ENCODE assay signal across 8 cellular contexts in the genomic region with DNA sequence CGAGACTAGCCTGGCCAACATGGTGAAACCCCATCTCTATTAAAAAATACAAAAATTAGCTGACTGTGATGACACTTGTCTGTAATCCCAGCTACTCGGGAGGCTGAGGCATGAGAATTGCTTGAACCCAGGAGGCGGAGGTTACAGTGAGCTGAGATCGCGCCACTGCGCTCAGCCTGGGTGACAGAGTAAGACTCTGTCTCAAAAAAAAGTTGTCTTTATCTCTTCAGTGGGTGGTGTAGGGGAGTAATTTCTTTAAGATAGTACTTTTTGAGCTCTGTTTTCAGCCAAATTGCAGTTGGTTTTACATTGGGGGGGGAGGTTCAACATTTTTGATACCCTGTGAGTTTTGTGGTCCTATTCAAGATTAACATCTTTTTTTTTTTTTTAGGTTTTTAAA. TPM values are rescaled to one million over a fixed set of nuclear protein-coding genes. Genes with fewer than 3 reads are reported as not detected.
DNase-seq lines count a peak whose midpoint lies in the region; ATAC-seq and TF ChIP-seq lines count a peak whose summit lies in the region.
"Not testable (repeated sequence)": the region's sequence is repeated elsewhere in the genome, so short reads cannot be mapped to it uniquely, and the experiment has no call there.

No MANE protein-coding gene starts in this region.

- H3K4ac ChIP-seq in H9 (ENCODE audit: low read depth, low read length): not testable (repeated sequence)

- H4K91ac ChIP-seq in H9 (ENCODE audit: insufficient read length, low read depth, low read length): not testable (repeated sequence)

- H3T11ph ChIP-seq in H9 (ENCODE audit: low read length): not testable (repeated sequence)

- H3K27me3 ChIP-seq in CD4-positive, alpha-beta T cell (ENCODE audit: control insufficient read depth, insufficient read depth, low read length); H9 (ENCODE audit: insufficient read depth, low read length); MM.1S (replicated peaks; ENCODE audit: insufficient read depth, low read length): not testable (repeated sequence)

- CTCF ChIA-PET in CD4-positive, alpha-beta T cell (lab: Charles Lee): interaction anchor here (1.6 kb wide), 1 partner anchor 288 kb away, joined by 5 read pairs; no protein-coding TSS in a partner anchor

- not testable (repeated sequence) for H4K5ac ChIP-seq in H9 (ENCODE audit: insufficient read length, low read depth, low read length)

- H2BK20ac ChIP-seq in H9 (ENCODE audit: low read depth, low read length, poor library complexity, severe bottlenecking): not testable (repeated sequence)

- peaks cover 75% of the 10 kb centered on the region for H3K36me3 Mint-ChIP-seq in CD4-positive, alpha-beta T cell (ENCODE audit: low read depth)
- not testable (repeated sequence) for H3K36me3 Mint-ChIP-seq in H9 (ENCODE audit: insufficient read depth in 1 of 3, low read depth in 3 of 3); activated T-cell treated with anti-CD3 and anti-CD28 coated beads, Interleukin-2, amount 50 U/mL, for 72 hours (ENCODE audit: insufficient read depth in 2 of 2)
- peaks cover 31% of the 10 kb centered on the region for H3K36me3 Mint-ChIP-seq in central memory CD8-positive, alpha-beta T cell (ENCODE audit: insufficient read depth)
- H3K36me3 Mint-ChIP-seq in nephron progenitor cell (ENCODE audit: low read depth): peaks cover 40% of the 10 kb centered on the region
- peaks cover 56% of the 10 kb centered on the region for H3K36me3 Mint-ChIP-seq in stimulated activated memory B cell treated with anti-CD40 and anti-IgM and Interleukin-4, amounts not matched to agents 10 μg/mL and 1 μg/mL and 100 μg/mL, for 72 hours

- H3K27ac ChIP-seq in CD4-positive, alpha-beta T cell (ENCODE audit: low read depth, low read length); H9 (ENCODE audit: insufficient read length, low read depth, low read length); MM.1S (ENCODE audit: low read length): not testable (repeated sequence)

- not testable (repeated sequence) for TF ChIP-seq CTCF in CD4-positive, alpha-beta T cell (IDR thresholded peaks at IDR 0.05); H9 (conservative IDR thresholded peaks at IDR 0.05); MM.1S (IDR thresholded peaks at IDR 0.05; ENCODE audit: low read length); nephron progenitor cell (IDR thresholded peaks at IDR 0.05)

- no CpG with 5 or more reads among the region's 6 CpGs for WGBS in H9 (ENCODE audit: extremely low coverage, insufficient read length, low lambda C conversion rate)

- H2BK15ac ChIP-seq in H9 (ENCODE audit: low read depth, low read length): not testable (repeated sequence)

- peaks cover 86% of the 10 kb centered on the region for H3K4me1 Mint-ChIP-seq in CD4-positive, alpha-beta T cell (ENCODE audit: low read depth)
- peaks cover 6 to 10% of the 10 kb centered on the region in 2 experiments for H3K4me1 Mint-ChIP-seq in H9
- H3K4me1 Mint-ChIP-seq in activated T-cell treated with anti-CD3 and anti-CD28 coated beads, Interleukin-2, amount 50 U/mL, for 72 hours (ENCODE audit: low read depth): peaks cover 61% of the 10 kb centered on the region
- H3K4me1 Mint-ChIP-seq in central memory CD8-positive, alpha-beta T cell: peaks cover 79% of the 10 kb centered on the region
- H3K4me1 Mint-ChIP-seq in nephron progenitor cell: peaks cover 12% of the 10 kb centered on the region
- H3K4me1 Mint-ChIP-seq in stimulated activated memory B cell treated with anti-CD40 and anti-IgM and Interleukin-4, amounts not matched to agents 10 μg/mL and 1 μg/mL and 100 μg/mL, for 72 hours: peaks cover 83% of the 10 kb centered on the region

- DNase-seq in CD4-positive, alpha-beta T cell; H9; MM.1S; activated T-cell treated with anti-CD3 and anti-CD28 coated beads, Interleukin-2, amount 50 U/mL, for 72 hours; central memory CD8-positive, alpha-beta T cell (ENCODE audit: low spot score in 2 of 2); nephron progenitor cell: not testable (repeated sequence)
- peak; percentile 64 to 65 for DNase-seq in erythroblast (lab: John Stamatoyannopoulos, UW)

- H2AK5ac ChIP-seq in H9 (ENCODE audit: insufficient read length, low read length): not testable (repeated sequence)

- not testable (repeated sequence) for H3K4me1 ChIP-seq in H9 (ENCODE audit: insufficient read depth, low read length)
- H3K4me1 ChIP-seq in MM.1S (ENCODE audit: low read length): peaks cover 74% of the 10 kb centered on the region

- intact Hi-C loops in CD4-positive, alpha-beta T cell (cut with DNase I, micrococcal nuclease): not testable (repeated sequence)

- not testable (repeated sequence) for H3K9me3 ChIP-seq in CD4-positive, alpha-beta T cell (ENCODE audit: control insufficient read depth, low read length); H9 (ENCODE audit: control insufficient read depth, low read depth, low read length); MM.1S (replicated peaks; ENCODE audit: insufficient read depth, low read length)

- not testable (repeated sequence) for H3K56ac ChIP-seq in H9 (ENCODE audit: insufficient read length, low read depth, low read length)

- not testable (repeated sequence) for H4K8ac ChIP-seq in H9 (replicated peaks; ENCODE audit: insufficient read length, low read depth, low read length)

- H3K9me3 Mint-ChIP-seq in CD4-positive, alpha-beta T cell; H9; activated T-cell treated with anti-CD3 and anti-CD28 coated beads, Interleukin-2, amount 50 U/mL, for 72 hours; central memory CD8-positive, alpha-beta T cell; nephron progenitor cell; stimulated activated memory B cell treated with anti-CD40 and anti-IgM and Interleukin-4, amounts not matched to agents 10 μg/mL and 1 μg/mL and 100 μg/mL, for 72 hours: not testable (repeated sequence)

- not testable (repeated sequence) for H3K79me1 ChIP-seq in H9 (ENCODE audit: insufficient read depth, low read depth, low read length, poor library complexity, severe bottlenecking)

- peaks cover 12% of the 10 kb centered on the region; the same call in 1 of the 2 replicates for H3K79me2 ChIP-seq in H9 (ENCODE audit: insufficient read depth, low read length)
- peaks cover 100% of the 10 kb centered on the region for H3K79me2 ChIP-seq in MM.1S (ENCODE audit: low read length)

- H3K4me3 Mint-ChIP-seq in CD4-positive, alpha-beta T cell; H9; activated T-cell treated with anti-CD3 and anti-CD28 coated beads, Interleukin-2, amount 50 U/mL, for 72 hours; central memory CD8-positive, alpha-beta T cell; nephron progenitor cell; stimulated activated memory B cell treated with anti-CD40 and anti-IgM and Interleukin-4, amounts not matched to agents 10 μg/mL and 1 μg/mL and 100 μg/mL, for 72 hours: not testable (repeated sequence)

- not testable (repeated sequence) for H3F3A ChIP-seq in MM.1S (ENCODE audit: insufficient read depth, low read length)

- not testable (repeated sequence) for H3K9ac ChIP-seq in H9 (ENCODE audit: extremely low read depth, insufficient read length, low read length); MM.1S (ENCODE audit: low read length)

- H3K4me3 ChIP-seq in MM.1S (ENCODE audit: low read length): not testable (repeated sequence)

- ATAC-seq in CD4-positive, alpha-beta T cell (ENCODE audit: poor library complexity); activated T-cell treated with anti-CD3 and anti-CD28 coated beads, Interleukin-2, amount 50 U/mL, for 72 hours (replicated peaks in 1 of 2); central memory CD8-positive, alpha-beta T cell (replicated peaks; ENCODE audit: extremely low read depth, poor library complexity, severe bottlenecking); stimulated activated memory B cell treated with anti-CD40 and anti-IgM and Interleukin-4, amounts not matched to agents 10 μg/mL and 1 μg/mL and 100 μg/mL, for 72 hours: not testable (repeated sequence)

- H2AFZ ChIP-seq in H9 (ENCODE audit: low read length); MM.1S (ENCODE audit: low read length): not testable (repeated sequence)

- not testable (repeated sequence) for H3K18ac ChIP-seq in H9 (ENCODE audit: insufficient read length, low read depth, low read length)

- H3K27ac Mint-ChIP-seq in CD4-positive, alpha-beta T cell: peak overlapping the region; percentile 15
- H3K27ac Mint-ChIP-seq in H9: peak overlapping the region in 2 of 3 experiments; percentile 14 to 45; a peak in 2 of 7 replicates
- peak overlapping the region; percentile 48 for H3K27ac Mint-ChIP-seq in activated T-cell treated with anti-CD3 and anti-CD28 coated beads, Interleukin-2, amount 50 U/mL, for 72 hours
- H3K27ac Mint-ChIP-seq in central memory CD8-positive, alpha-beta T cell (ENCODE audit: low read depth): peak overlapping the region; percentile 11
- peak overlapping the region; percentile 15 for H3K27ac Mint-ChIP-seq in nephron progenitor cell
- H3K27ac Mint-ChIP-seq in stimulated activated memory B cell treated with anti-CD40 and anti-IgM and Interleukin-4, amounts not matched to agents 10 μg/mL and 1 μg/mL and 100 μg/mL, for 72 hours: peak overlapping the region; percentile 8

- not testable (repeated sequence) for H2BK5ac ChIP-seq in H9 (ENCODE audit: insufficient read length, low read length)

- H3K23ac ChIP-seq in H9 (ENCODE audit: insufficient read length, low read depth, low read length): not testable (repeated sequence)

- H3K23me2 ChIP-seq in H9 (ENCODE audit: insufficient read length, low read depth, low read length, poor library complexity, severe bottlenecking): not testable (repeated sequence)

- not testable (repeated sequence) for H2BK12ac ChIP-seq in H9 (ENCODE audit: insufficient read length, low read depth, low read length)

- POLR2A ChIA-PET in CD4-positive, alpha-beta T cell (lab: Charles Lee): interaction anchor here (1.1 kb wide), 1 partner anchor 21 kb away, joined by 3 read pairs; no protein-coding TSS in a partner anchor

- H2BK120ac ChIP-seq in H9 (ENCODE audit: low read depth, low read length, poor library complexity, severe bottlenecking): not testable (repeated sequence)

- H3K14ac ChIP-seq in H9 (ENCODE audit: insufficient read depth, low read length): not testable (repeated sequence)

- H3K36me3 ChIP-seq in MM.1S (replicated peaks; ENCODE audit: insufficient read depth, low read length): peaks cover 30% of the 10 kb centered on the region

- not testable (repeated sequence) for H3K9me2 ChIP-seq in MM.1S (replicated peaks; ENCODE audit: insufficient read depth, low read length)

- H3K27me3 Mint-ChIP-seq in CD4-positive, alpha-beta T cell; H9 (ENCODE audit: low read depth); activated T-cell treated with anti-CD3 and anti-CD28 coated beads, Interleukin-2, amount 50 U/mL, for 72 hours (ENCODE audit: low read depth); central memory CD8-positive, alpha-beta T cell; nephron progenitor cell (ENCODE audit: low read depth, poor library complexity); stimulated activated memory B cell treated with anti-CD40 and anti-IgM and Interleukin-4, amounts not matched to agents 10 μg/mL and 1 μg/mL and 100 μg/mL, for 72 hours: not testable (repeated sequence)

- not testable (repeated sequence) for TF ChIP-seq POLR2A in erythroblast (IDR thresholded peaks at IDR 0.05; ENCODE audit: low read length)

- not testable (repeated sequence) for H3K4me2 ChIP-seq in H9 (ENCODE audit: insufficient read depth, insufficient read length, low read length)
- peak overlapping the region; percentile 5; the same call in 1 of the 2 replicates for H3K4me2 ChIP-seq in MM.1S (ENCODE audit: low read depth, low read length)

- H4K20me1 ChIP-seq in H9 (ENCODE audit: control insufficient read depth, insufficient read depth, insufficient read length): not testable (repeated sequence)
- peaks cover 81% of the 10 kb centered on the region for H4K20me1 ChIP-seq in MM.1S (ENCODE audit: insufficient read depth, low read length)

RNA-seq across cellular contexts. Expression of gene SPCS2, which starts 11.1 kb away (rescaled TPM):
- total RNA-seq in CD4-positive, alpha-beta T cell: 10 to 100 TPM; 36.5 to 42.9 TPM
- 138 and 144 TPM in 2 replicates for total RNA-seq in H9 (2021)
- total RNA-seq in activated T-cell treated with anti-CD3 and anti-CD28 coated beads, Interleukin-2, amount 50 U/mL, for 72 hours: 100 to 1,000 TPM; 154 to 160 TPM

RNA-seq across cellular contexts. Expression of gene XRRA1, which starts 11.2 kb away (rescaled TPM):
- total RNA-seq in CD4-positive, alpha-beta T cell: 10 to 100 TPM; 12.2 to 12.5 TPM
- total RNA-seq in H9 (2021): 4.2 and 4.5 TPM in 2 replicates
- total RNA-seq in activated T-cell treated with anti-CD3 and anti-CD28 coated beads, Interleukin-2, amount 50 U/mL, for 72 hours: 10 to 100 TPM; 15.4 to 22.6 TPM

RNA-seq across cellular contexts. Expression of gene NEU3, which starts 28.6 kb away (rescaled TPM):
- total RNA-seq in CD4-positive, alpha-beta T cell: 10 to 100 TPM in 1 of 2 experiments, 1 to 10 TPM in 1; 9.7 to 10.6 TPM
- 15.9 and 16.2 TPM in 2 replicates for total RNA-seq in H9 (2021)
- total RNA-seq in activated T-cell treated with anti-CD3 and anti-CD28 coated beads, Interleukin-2, amount 50 U/mL, for 72 hours: 10 to 100 TPM; 15.7 to 16.9 TPM
